Comparison of ENCODE assay signal across 16 cellular contexts in genomic region chr11:93477684-93478234, GRCh38.
DNase-seq lines count a peak whose midpoint lies in the region; ATAC-seq, FAIRE-seq and TF ChIP-seq lines count a peak whose summit lies in the region.
"Had no signal": no experiment of that assay in that cellular context is flagged by ENCODE, and none has a peak within 500 bp of the region (broad histone marks: within the 10 kb centered on the region; RNA-seq: fewer than 3 reads in every experiment).

No MANE protein-coding gene starts in this region.

- H3K9me3 ChIP-seq in astrocyte (ENCODE audit: insufficient read depth, low read depth, low read length): no peaks in the 10 kb centered on the region
- H3K9me3 ChIP-seq in iPS-20b (ENCODE audit: insufficient read depth, low read depth, low read length): peaks cover 4% of the 10 kb centered on the region; the same call in 1 of the 2 replicates
- no peaks in the 10 kb centered on the region for H3K9me3 ChIP-seq in pancreas
- H3K9me3 ChIP-seq: gastroesophageal sphincter had no signal

- no peaks in the 10 kb centered on the region for H3K79me2 ChIP-seq in astrocyte (ENCODE audit: insufficient read depth, low read length)

- no peak overlapping the region for H3K27ac ChIP-seq in astrocyte (ENCODE audit: low read depth, low read length)
- peak overlapping the region; percentile 60 for H3K27ac ChIP-seq in iPS-20b (ENCODE audit: low read length)
- H3K27ac ChIP-seq in pancreas: no peak overlapping the region
- H3K27ac ChIP-seq: gastroesophageal sphincter had no signal

- H3K9ac ChIP-seq in astrocyte (ENCODE audit: low read length): peak overlapping the region; percentile 17
- peak overlapping the region; percentile 68; the same call in 1 of the 2 replicates for H3K9ac ChIP-seq in iPS-20b (ENCODE audit: low read depth, low read length)

- intact Hi-C loops in pancreas (cut with DNase I): no loop called here

- H3K4me3 ChIP-seq in astrocyte (ENCODE audit: insufficient read depth, low read depth, low read length): no peak overlapping the region
- H3K4me3 ChIP-seq in iPS-20b (ENCODE audit: low read length): peak overlapping the region; percentile 48; the same call in 1 of the 2 replicates
- H3K4me3 ChIP-seq in pancreas: no peak overlapping the region
- H3K4me3 ChIP-seq: gastroesophageal sphincter had no signal

- peaks cover 8% of the 10 kb centered on the region for H4K20me1 ChIP-seq in astrocyte (ENCODE audit: insufficient read depth, low read length)

- peaks cover 6% of the 10 kb centered on the region for H3K4me1 ChIP-seq in astrocyte (ENCODE audit: insufficient read depth, low read length)
- peaks cover 17% of the 10 kb centered on the region for H3K4me1 ChIP-seq in iPS-20b (ENCODE audit: insufficient read depth, low read length)
- H3K4me1 ChIP-seq in pancreas: no peaks in the 10 kb centered on the region
- H3K4me1 ChIP-seq: gastroesophageal sphincter had no signal

- H3K27ac Mint-ChIP-seq in astrocyte (ENCODE audit: unreplicated experiment): no peak overlapping the region
- H3K27ac Mint-ChIP-seq: activated B cell treated with CpG ODN at 0.5 μM for 24 hours; activated naive CD4-positive, alpha-beta T cell treated with anti-CD3 and anti-CD28 coated beads for 36 hours had no signal

- 91 to 94% methylated on average over 11 of the region's 11 CpGs for WGBS in pancreas, 2 donors

- H3K36me3 Mint-ChIP-seq in astrocyte (ENCODE audit: low read depth, unreplicated experiment): peaks cover 22% of the 10 kb centered on the region

- H3K4me2 ChIP-seq in astrocyte (ENCODE audit: low read length): peak overlapping the region; percentile 30

- no peak overlapping the region for H3K4me3 Mint-ChIP-seq in astrocyte (ENCODE audit: unreplicated experiment)
- H3K4me3 Mint-ChIP-seq: activated B cell treated with CpG ODN at 0.5 μM for 24 hours; activated naive CD4-positive, alpha-beta T cell treated with anti-CD3 and anti-CD28 coated beads for 36 hours had no signal

- TF ChIP-seq CTCF in astrocyte (IDR thresholded peaks at IDR 0.05; ENCODE audit: insufficient read depth, low read depth, low read length) (no peak), pancreas (IDR thresholded peaks at IDR 0.05) (no peak)

- no peak for ATAC-seq in pancreas
- ATAC-seq: gastroesophageal sphincter had no signal

- H3K27me3 ChIP-seq in astrocyte (ENCODE audit: insufficient read depth, low read length) (no peaks in the 10 kb centered on the region), iPS-20b (ENCODE audit: insufficient read depth, low read length) (no peaks in the 10 kb centered on the region), pancreas (no peaks in the 10 kb centered on the region)
- H3K27me3 ChIP-seq: gastroesophageal sphincter had no signal

- no peak overlapping the region for H2AFZ ChIP-seq in astrocyte (ENCODE audit: low read depth, low read length)

- no peaks in the 10 kb centered on the region for H3K27me3 Mint-ChIP-seq in astrocyte (ENCODE audit: low read depth, unreplicated experiment)
- H3K27me3 Mint-ChIP-seq: activated B cell treated with CpG ODN at 0.5 μM for 24 hours had no signal

- no peak for FAIRE-seq in astrocyte (lab: Jason Lieb, UNC)
- FAIRE-seq in pancreas (lab: Jason Lieb, UNC): no peak
- FAIRE-seq: endometrium, H54 had no signal

- DNase-seq in COR-L47 (lab: John Stamatoyannopoulos, UW) (peak; percentile 7), HCEC 1CT (peak; percentile 7), astrocyte (ENCODE audit: low read depth) (no peak), D341Med (ENCODE audit: low spot score) (no peak), pancreas (no peak), NCI-H345 (lab: John Stamatoyannopoulos, UW) (no peak), NCI-H187 (lab: John Stamatoyannopoulos, UW) (no peak)
- DNase-seq: activated B cell treated with CpG ODN at 0.5 μM for 24 hours; activated naive CD4-positive, alpha-beta T cell treated with anti-CD3 and anti-CD28 coated beads for 36 hours; AML-193; NCI-H2081 treated with DMSO at 0.1 percent for 48 hours; stimulated activated CD4-positive, alpha-beta T cell treated with anti-CD3 and anti-CD28 coated beads, Interleukin-2, amount 100 ng/mL, for 24 hours had no signal

- H3K9me3 Mint-ChIP-seq in astrocyte (ENCODE audit: unreplicated experiment): no peaks in the 10 kb centered on the region
- H3K9me3 Mint-ChIP-seq: activated B cell treated with CpG ODN at 0.5 μM for 24 hours; activated naive CD4-positive, alpha-beta T cell treated with anti-CD3 and anti-CD28 coated beads for 36 hours had no signal

- peaks cover 28% of the 10 kb centered on the region for H3K4me1 Mint-ChIP-seq in astrocyte (ENCODE audit: low read depth, unreplicated experiment)
- H3K4me1 Mint-ChIP-seq: activated B cell treated with CpG ODN at 0.5 μM for 24 hours had no signal

- H3K36me3 ChIP-seq in astrocyte (ENCODE audit: insufficient read depth, low read length) (no peaks in the 10 kb centered on the region), iPS-20b (ENCODE audit: insufficient read depth, low read depth, low read length) (no peaks in the 10 kb centered on the region), pancreas (no peaks in the 10 kb centered on the region)

Comparison
In these comparisons a context has a peak if more than half of its experiments do, and no peak if none do; other contexts are left out.
1. DNase-seq: peak in COR-L47 (single experiment) and HCEC 1CT (single experiment); none in astrocyte (single experiment), D341Med (single experiment), pancreas (0 of 6), NCI-H345 (single experiment) and NCI-H187 (0 of 2).